18 cellular contexts compared by ENCODE assay signal in genomic region chr2:95061601-95062183, GRCh38. TPM values are rescaled to one million over a fixed set of nuclear protein-coding genes. Genes with fewer than 3 reads are reported as not detected.
DNase-seq lines count a peak whose midpoint lies in the region; ATAC-seq, FAIRE-seq and TF ChIP-seq lines count a peak whose summit lies in the region.
"Had no signal": no experiment of that assay in that cellular context is flagged by ENCODE, and none has a peak within 500 bp of the region (broad histone marks: within the 10 kb centered on the region; RNA-seq: fewer than 3 reads in every experiment).

No MANE protein-coding gene starts in this region.

- H3K27ac ChIP-seq in esophagus squamous epithelium (peak overlapping the region in 3 of 4 donors; percentile 69 to 83 (median 79)), tibial nerve (peak overlapping the region; percentile 57 to 94 (median 83)), SJCRH30 (no peak overlapping the region), osteoblast (ENCODE audit: low read depth, low read length) (no peak overlapping the region)
- H3K27ac ChIP-seq: neutrophil, right lobe of liver had no signal

- H3K9me3 ChIP-seq in esophagus squamous epithelium (no peaks in the 10 kb centered on the region), tibial nerve (no peaks in the 10 kb centered on the region), SJCRH30 (replicated peaks) (no peaks in the 10 kb centered on the region), osteoblast (ENCODE audit: low read depth, low read length) (no peaks in the 10 kb centered on the region)
- H3K9me3 ChIP-seq: neutrophil, right lobe of liver had no signal

- peaks cover 39% of the 10 kb centered on the region for H3K4me1 Mint-ChIP-seq in activated naive CD4-positive, alpha-beta T cell treated with anti-CD3 and anti-CD28 coated beads for 36 hours (ENCODE audit: low read depth)
- peaks cover 41% of the 10 kb centered on the region for H3K4me1 Mint-ChIP-seq in activated CD8-positive, alpha-beta T cell treated with anti-CD3 and anti-CD28 coated beads, Interleukin-2, amount 10 ng/mL, durations not matched to agents 7 days and 5 days (ENCODE audit: low read depth)

- H3K36me3 ChIP-seq in esophagus squamous epithelium: no peaks in the 10 kb centered on the region
- H3K36me3 ChIP-seq in tibial nerve: no peaks in the 10 kb centered on the region
- H3K36me3 ChIP-seq in SJCRH30: no peaks in the 10 kb centered on the region
- H3K36me3 ChIP-seq in osteoblast (ENCODE audit: insufficient read depth, low read length): no peaks in the 10 kb centered on the region
- H3K36me3 ChIP-seq: neutrophil, right lobe of liver had no signal

- intact Hi-C loops in activated naive CD4-positive, alpha-beta T cell treated with anti-CD3 and anti-CD28 coated beads for 36 hours (cut with micrococcal nuclease): loop anchor here (1.0 kb wide), 1 partner anchor 13 kb away; no protein-coding TSS in a partner anchor
- intact Hi-C loops in esophagus squamous epithelium (cut with DNase I): no loop called here

- no peak for TF ChIP-seq POLR2A in esophagus squamous epithelium (IDR thresholded peaks at IDR 0.05)
- TF ChIP-seq POLR2A in tibial nerve (IDR thresholded peaks at IDR 0.05): no peak
- no peak for TF ChIP-seq POLR2A in GM12891 (IDR thresholded peaks at IDR 0.05; ENCODE audit: low read depth, low read length)

- H3K4me1 ChIP-seq in esophagus squamous epithelium: peaks cover 12 to 67% (median 22%) of the 10 kb centered on the region in 3 donors
- peaks cover 0 to 60% (median 28%) of the 10 kb centered on the region in 4 donors for H3K4me1 ChIP-seq in tibial nerve
- H3K4me1 ChIP-seq in SJCRH30: peaks cover 19% of the 10 kb centered on the region
- H3K4me1 ChIP-seq in osteoblast (ENCODE audit: insufficient read depth, low read length): no peaks in the 10 kb centered on the region
- H3K4me1 ChIP-seq: right lobe of liver had no signal

- TF ChIP-seq CTCF in esophagus squamous epithelium (IDR thresholded peaks at IDR 0.05): no peak
- no peak for TF ChIP-seq CTCF in tibial nerve (IDR thresholded peaks at IDR 0.05)
- no peak for TF ChIP-seq CTCF in osteoblast (IDR thresholded peaks at IDR 0.05; ENCODE audit: extremely low read depth, low read depth, low read length)

- H3K36me3 Mint-ChIP-seq in activated naive CD4-positive, alpha-beta T cell treated with anti-CD3 and anti-CD28 coated beads for 36 hours (ENCODE audit: low read depth): no peaks in the 10 kb centered on the region
- H3K36me3 Mint-ChIP-seq in activated CD8-positive, alpha-beta T cell treated with anti-CD3 and anti-CD28 coated beads, Interleukin-2, amount 10 ng/mL, durations not matched to agents 7 days and 5 days (ENCODE audit: low read depth): no peaks in the 10 kb centered on the region

- no peak for FAIRE-seq in GM12891 (lab: Jason Lieb, UNC)

- DNase-seq in activated naive CD4-positive, alpha-beta T cell treated with anti-CD3 and anti-CD28 coated beads for 36 hours: peak; percentile 50
- no peak for DNase-seq in activated naive CD4-positive, alpha-beta T cell (lab: John Stamatoyannopoulos, UW)
- DNase-seq in activated CD8-positive, alpha-beta T cell treated with anti-CD3 and anti-CD28 coated beads, Interleukin-2, amount 10 ng/mL, durations not matched to agents 7 days and 5 days: peak; percentile 61
- no peak for DNase-seq in esophagus squamous epithelium (lab: John Stamatoyannopoulos, UW)
- no peak for DNase-seq in tibial nerve (ENCODE audit: low spot score in 2 of 2)
- DNase-seq in SJCRH30: no peak
- no peak for DNase-seq in GM12891 (ENCODE audit: insufficient read length, low spot score)
- DNase-seq in osteoblast (ENCODE audit: insufficient read length, low spot score, missing footprints): no peak
- DNase-seq: Calu3; effector CD8-positive, alpha-beta T cell; GF-D8; right lobe of liver; stimulated activated CD4-positive, alpha-beta T cell treated with anti-CD3 and anti-CD28 coated beads, Interleukin-4, amount 100 ng/mL, for 1 hour had no signal

- no peaks in the 10 kb centered on the region for H4K20me1 ChIP-seq in osteoblast (ENCODE audit: insufficient read depth, low read length)

- no peak overlapping the region for H2AFZ ChIP-seq in osteoblast (ENCODE audit: low read length)

- POLR2A ChIA-PET in activated CD8-positive, alpha-beta T cell treated with anti-CD3 and anti-CD28 coated beads, Interleukin-2, amount 10 ng/mL, durations not matched to agents 7 days and 5 days (lab: Charles Lee): interaction anchor here (0.6 to 3.5 kb wide), 6 partner anchors 9 to 328 kb away, joined by 3 to 22 read pairs (median 8); partner anchors contain the start of gene MAL

- H3K4me3 Mint-ChIP-seq in activated naive CD4-positive, alpha-beta T cell treated with anti-CD3 and anti-CD28 coated beads for 36 hours: peak overlapping the region; percentile 51
- peak overlapping the region; percentile 23 for H3K4me3 Mint-ChIP-seq in activated CD8-positive, alpha-beta T cell treated with anti-CD3 and anti-CD28 coated beads, Interleukin-2, amount 10 ng/mL, durations not matched to agents 7 days and 5 days

- H3K27me3 Mint-ChIP-seq in activated naive CD4-positive, alpha-beta T cell treated with anti-CD3 and anti-CD28 coated beads for 36 hours (ENCODE audit: low read depth): no peaks in the 10 kb centered on the region
- no peaks in the 10 kb centered on the region for H3K27me3 Mint-ChIP-seq in activated CD8-positive, alpha-beta T cell treated with anti-CD3 and anti-CD28 coated beads, Interleukin-2, amount 10 ng/mL, durations not matched to agents 7 days and 5 days (ENCODE audit: low read depth)

- CTCF ChIA-PET in activated naive CD4-positive, alpha-beta T cell treated with anti-CD3 and anti-CD28 coated beads for 36 hours (lab: Charles Lee): interaction anchor here (1.2 to 17.7 kb wide), 4 partner anchors 9 to 38 kb away, joined by 3 to 241 read pairs (median 39); no protein-coding TSS in a partner anchor
- CTCF ChIA-PET in activated CD8-positive, alpha-beta T cell treated with anti-CD3 and anti-CD28 coated beads, Interleukin-2, amount 10 ng/mL, durations not matched to agents 7 days and 5 days (lab: Charles Lee): interaction anchor here (1.0 to 4.5 kb wide), 10 partner anchors 8 to 54 kb away, joined by 3 to 61 read pairs (median 6); partner anchors contain the start of gene MAL

- no peak for TF ChIP-seq EP300 in tibial nerve (IDR thresholded peaks at IDR 0.05)

- H3K79me2 ChIP-seq in osteoblast (ENCODE audit: insufficient read depth, low read length): no peaks in the 10 kb centered on the region

- H3K27ac Mint-ChIP-seq in activated naive CD4-positive, alpha-beta T cell treated with anti-CD3 and anti-CD28 coated beads for 36 hours: no peak overlapping the region
- H3K27ac Mint-ChIP-seq in activated CD8-positive, alpha-beta T cell treated with anti-CD3 and anti-CD28 coated beads, Interleukin-2, amount 10 ng/mL, durations not matched to agents 7 days and 5 days: peak overlapping the region; percentile 89

- no peaks in the 10 kb centered on the region for H3K9me3 Mint-ChIP-seq in activated naive CD4-positive, alpha-beta T cell treated with anti-CD3 and anti-CD28 coated beads for 36 hours
- H3K9me3 Mint-ChIP-seq in activated CD8-positive, alpha-beta T cell treated with anti-CD3 and anti-CD28 coated beads, Interleukin-2, amount 10 ng/mL, durations not matched to agents 7 days and 5 days (ENCODE audit: insufficient read depth): no peaks in the 10 kb centered on the region

- no peak overlapping the region for H3K4me2 ChIP-seq in osteoblast (ENCODE audit: insufficient read depth, low read length)

- H3K27me3 ChIP-seq in esophagus squamous epithelium (peaks cover 0 to 14% (median 0%) of the 10 kb centered on the region in 4 donors), tibial nerve (no peaks in the 10 kb centered on the region), SJCRH30 (no peaks in the 10 kb centered on the region), osteoblast (ENCODE audit: insufficient read depth, low read length) (peaks cover 15% of the 10 kb centered on the region)
- H3K27me3 ChIP-seq: neutrophil, right lobe of liver had no signal

- H3K4me3 ChIP-seq in esophagus squamous epithelium (no peak overlapping the region), tibial nerve (no peak overlapping the region), SJCRH30 (no peak overlapping the region), osteoblast (ENCODE audit: insufficient read depth, low read length) (no peak overlapping the region)
- H3K4me3 ChIP-seq: lung, right lobe of liver had no signal

- 76 to 80% methylated on average over 1 to 6 of the region's 11 CpGs for WGBS in esophagus squamous epithelium, 2 donors
- 56 to 65% methylated on average over 11 of the region's 11 CpGs for WGBS in tibial nerve, 2 donors

- peak; percentile 65 for ATAC-seq in activated CD8-positive, alpha-beta T cell treated with anti-CD3 and anti-CD28 coated beads, Interleukin-2, amount 10 ng/mL, durations not matched to agents 7 days and 5 days
- ATAC-seq: Right ventricle myocardium inferior had no signal

TF ChIP-seq in GM12891, 5 proteins besides CTCF, POLR2A, EP300 and RAD21:
- TF ChIP-seq POU2F2 (IDR thresholded peaks at IDR 0.05; ENCODE audit: low read depth, low read length) (no peak), TAF1 (IDR thresholded peaks at IDR 0.05; ENCODE audit: low read depth, low read length) (no peak), PAX5 (IDR thresholded peaks at IDR 0.05; ENCODE audit: insufficient read depth, low read length, severe bottlenecking) (no peak), SPI1 (IDR thresholded peaks at IDR 0.05; ENCODE audit: low read depth, low read length) (no peak), POLR2AphosphoS5 (IDR thresholded peaks at IDR 0.05; ENCODE audit: low read depth, low read length) (no peak)

RNA-seq across cellular contexts. Expression of gene MAL, which starts 36.2 kb away (rescaled TPM):
- total RNA-seq in activated naive CD4-positive, alpha-beta T cell treated with anti-CD3 and anti-CD28 coated beads for 36 hours: 10 to 100 TPM; 22.3 to 23.5 TPM
- 100 to 1,000 TPM; 188 to 206 TPM for total RNA-seq in activated CD8-positive, alpha-beta T cell treated with anti-CD3 and anti-CD28 coated beads, Interleukin-2, amount 10 ng/mL, durations not matched to agents 7 days and 5 days
- total RNA-seq in esophagus squamous epithelium (1,000 to 10,000 TPM in 1 of 4 donors, 100 to 1,000 TPM in 3; 469 to 1,903 (median 516) TPM), tibial nerve (100 to 1,000 TPM in 2 of 4 donors, 10 to 100 TPM in 2; 60.0 to 200 (median 121) TPM), osteoblast (not detected in 2 replicates)
- total RNA-seq in SJCRH30 (2014; rRNA removed; shearing (Covaris generic)): not detected in 2 replicates
- polyA plus RNA-seq in GM12891 (2012; ENCODE audit: low read depth, missing spikeins): 11.2 TPM
- total RNA-seq: Calu3, fibroblast of villous mesenchyme had no signal
- polyA plus RNA-seq: AG04450 had no signal

RNA-seq across cellular contexts. Expression of gene MRPS5, which starts 59.9 kb away (rescaled TPM):
- total RNA-seq in activated naive CD4-positive, alpha-beta T cell treated with anti-CD3 and anti-CD28 coated beads for 36 hours: 10 to 100 TPM; 90.4 to 96.0 TPM
- 10 to 100 TPM; 79.8 to 83.3 TPM for total RNA-seq in activated CD8-positive, alpha-beta T cell treated with anti-CD3 and anti-CD28 coated beads, Interleukin-2, amount 10 ng/mL, durations not matched to agents 7 days and 5 days
- 10 to 100 TPM; 41.9 to 55.4 (median 46.4) TPM for total RNA-seq in esophagus squamous epithelium
- 10 to 100 TPM; 34.3 to 67.8 (median 50.8) TPM for total RNA-seq in tibial nerve
- total RNA-seq in SJCRH30 (2014; rRNA removed; shearing (Covaris generic)): 62.0 and 63.6 TPM in 2 replicates
- 45.2 TPM for polyA plus RNA-seq in GM12891 (2012; ENCODE audit: low read depth, missing spikeins)
- 27.1 and 29.2 TPM in 2 replicates for total RNA-seq in osteoblast

Comparison
In these comparisons a context has a peak if more than half of its experiments do, and no peak if none do; other contexts are left out.
1. DNase-seq: peak in activated naive CD4-positive, alpha-beta T cell treated with anti-CD3 and anti-CD28 coated beads for 36 hours (single experiment) and activated CD8-positive, alpha-beta T cell treated with anti-CD3 and anti-CD28 coated beads, Interleukin-2, amount 10 ng/mL, durations not matched to agents 7 days and 5 days (single experiment); none in activated naive CD4-positive, alpha-beta T cell (0 of 4), esophagus squamous epithelium (single experiment), tibial nerve (0 of 2), SJCRH30 (0 of 2), GM12891 (single experiment) and osteoblast (single experiment).
2. H3K27ac ChIP-seq: peak in esophagus squamous epithelium (3 of 4) and tibial nerve (4 of 4); none in SJCRH30 (single experiment) and osteoblast (single experiment).
3. RNA of gene MAL, which starts 36.2 kb away (total RNA-seq): 469 to 1,903 TPM in esophagus squamous epithelium, 188 to 206 TPM in activated CD8-positive, alpha-beta T cell treated with anti-CD3 and anti-CD28 coated beads, Interleukin-2, amount 10 ng/mL, durations not matched to agents 7 days and 5 days, 60.0 to 200 TPM in tibial nerve and 22.3 to 23.5 TPM in activated naive CD4-positive, alpha-beta T cell treated with anti-CD3 and anti-CD28 coated beads for 36 hours; not detected in SJCRH30 and not detected in osteoblast; every median in the first group is over 10 times any median in the second.